Comparison of ENCODE assay signal across 8 cellular contexts in genomic region chr4:8200302-8200975, GRCh38. TPM values are rescaled to one million over a fixed set of nuclear protein-coding genes. Genes with fewer than 3 reads are reported as not detected.
DNase-seq lines count a peak whose midpoint lies in the region; ATAC-seq and TF ChIP-seq lines count a peak whose summit lies in the region.

No MANE protein-coding gene starts in this region.

- intact Hi-C loops in natural killer cell (cut with micrococcal nuclease): no loop called here

- H3K4me3 ChIP-seq in GM06990 (replicated peaks; ENCODE audit: low read depth, low read length) (peak overlapping the region; percentile 77), brain microvascular endothelial cell (ENCODE audit: low read depth, low read length) (no peak overlapping the region)

- peaks cover 0 to 3% of the 10 kb centered on the region in 2 donors for H3K27me3 Mint-ChIP-seq in natural killer cell (ENCODE audit: low read depth in 2 of 2)

- no peaks in the 10 kb centered on the region for H3K9me3 Mint-ChIP-seq in natural killer cell

- H3K36me3 Mint-ChIP-seq in natural killer cell: no peaks in the 10 kb centered on the region

- H3K27ac Mint-ChIP-seq in natural killer cell: peak overlapping the region; percentile 84 to 93

- no peak overlapping the region for H3K27ac ChIP-seq in brain microvascular endothelial cell

- TF ChIP-seq CTCF in GM06990 (IDR thresholded peaks at IDR 0.05; ENCODE audit: insufficient read depth, low read length, poor library complexity, severe bottlenecking): no peak
- TF ChIP-seq CTCF in natural killer cell (IDR thresholded peaks at IDR 0.05): no peak
- TF ChIP-seq CTCF in brain microvascular endothelial cell (IDR thresholded peaks at IDR 0.05; ENCODE audit: low read depth, low read length, missing control alignments): no peak

- in situ Hi-C loops in brain microvascular endothelial cell (cut with HindIII; ENCODE audit: low pct_ligation_motif_present, low sequenced_read_pairs): no loop called here

- peak in 1 of 3 donors; percentile 19 for ATAC-seq in natural killer cell
- no peak for ATAC-seq in GM21576 (IDR thresholded peaks at IDR 0.05; ENCODE audit: unreplicated experiment)

- peak overlapping the region; percentile 96 for H3K4me3 Mint-ChIP-seq in natural killer cell

- H3K27me3 ChIP-seq in GM06990 (replicated peaks; ENCODE audit: control insufficient read depth, insufficient read depth, low read length) (no peaks in the 10 kb centered on the region), brain microvascular endothelial cell (replicated peaks) (no peaks in the 10 kb centered on the region)

- peaks cover 3% of the 10 kb centered on the region for H3K36me3 ChIP-seq in GM06990 (ENCODE audit: control insufficient read depth, insufficient read depth, low read length)
- H3K36me3 ChIP-seq in brain microvascular endothelial cell (replicated peaks): no peaks in the 10 kb centered on the region

- peaks cover 23 to 59% of the 10 kb centered on the region in 2 donors for H3K4me1 Mint-ChIP-seq in natural killer cell

- DNase-seq in GM06990 (ENCODE audit: extremely low read depth, insufficient read length): peak; percentile 61
- peak; percentile 64 for DNase-seq in SW480 (ENCODE audit: low spot score)
- peak; percentile 78 for DNase-seq in dermis blood vessel endothelial cell
- DNase-seq in natural killer cell: no peak
- no peak for DNase-seq in brain microvascular endothelial cell
- no peak for DNase-seq in HuH-7 (ENCODE audit: low spot score)
- DNase-seq in activated gamma-delta T cell (lab: John Stamatoyannopoulos, UW): no peak

RNA-seq across cellular contexts. Expression of gene SH3TC1, which starts 1.3 kb away (rescaled TPM):
- total RNA-seq in dermis blood vessel endothelial cell (148 and 217 TPM in 2 replicates), natural killer cell (10 to 100 TPM; 50.1 to 61.7 (median 54.9) TPM)

RNA-seq across cellular contexts. Expression of gene ABLIM2, which starts 41.8 kb away (rescaled TPM):
- total RNA-seq in dermis blood vessel endothelial cell (8.8 and 10.8 TPM in 2 replicates), natural killer cell (1 to 10 TPM in 2 of 3 donors, under 1 TPM in 1; 0.71 to 2.8 (median 1.3) TPM)

Comparison
In these comparisons a context has a peak if more than half of its experiments do, and no peak if none do; other contexts are left out.
1. DNase-seq: peak in GM06990 (single experiment), SW480 (single experiment) and dermis blood vessel endothelial cell (single experiment); none in natural killer cell (single experiment), brain microvascular endothelial cell (single experiment), HuH-7 (single experiment) and activated gamma-delta T cell (single experiment).